Comparison of ENCODE assay signal across 1 cellular context in the genomic region with DNA sequence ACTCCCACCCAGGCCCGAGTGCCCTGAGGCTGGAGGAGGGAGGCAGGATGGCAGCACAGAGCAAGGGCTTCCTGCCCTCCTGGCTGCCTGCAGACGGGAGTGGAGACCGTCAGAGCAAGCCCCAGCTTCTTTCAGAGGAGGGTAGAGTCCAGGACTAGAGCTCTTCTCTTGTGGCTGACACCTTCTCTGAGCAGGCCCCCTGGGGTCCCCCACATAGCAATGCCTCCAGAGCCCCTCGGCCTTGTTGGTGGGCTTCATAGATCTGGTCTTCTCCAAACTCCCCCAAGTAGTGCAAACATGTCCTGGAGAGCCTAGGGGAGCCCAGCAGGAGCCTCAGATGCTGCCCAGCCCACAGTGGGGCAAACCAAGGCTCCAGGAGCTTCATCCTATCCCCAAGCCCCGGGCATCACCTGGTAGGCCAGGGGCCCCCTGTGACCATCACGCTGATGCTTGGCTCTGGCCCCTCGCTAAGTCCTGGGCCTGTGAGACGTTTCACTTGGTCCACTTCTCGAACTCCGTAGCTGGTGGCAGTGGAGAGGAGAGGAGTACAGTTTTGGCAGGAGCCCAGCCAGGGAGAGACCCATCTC.
TF ChIP-seq lines count a peak whose summit lies in the region.

No MANE protein-coding gene starts in this region.

TF ChIP-seq in H1, 55 proteins besides CTCF, POLR2A, EP300 and RAD21:
- no peak for TF ChIP-seq GTF2F1 (IDR thresholded peaks at IDR 0.05; ENCODE audit: borderline replicate concordance, low read depth, low read length)
- peak; percentile 9 for TF ChIP-seq ASH2L (IDR thresholded peaks at IDR 0.05; ENCODE audit: low read length)
